In genomic region chr5:63220244-63220643, GRCh38 we compare ENCODE assay signal across 18 cellular contexts.
DNase-seq lines count a peak whose midpoint lies in the region; ATAC-seq and TF ChIP-seq lines count a peak whose summit lies in the region.
"Had no signal": no experiment of that assay in that cellular context is flagged by ENCODE, and none has a peak within 500 bp of the region (broad histone marks: within the 10 kb centered on the region; RNA-seq: fewer than 3 reads in every experiment).

No MANE protein-coding gene starts in this region.

- no peak overlapping the region for H3K27ac Mint-ChIP-seq in Caco-2 (ENCODE audit: unreplicated experiment)
- H3K27ac Mint-ChIP-seq: CD14-positive monocyte; CD4-positive, alpha-beta memory T cell; CD4-positive, CD25-positive, alpha-beta regulatory T cell; CD8-positive, alpha-beta memory T cell had no signal

- no peak overlapping the region for H4K5ac ChIP-seq in mesendoderm (ENCODE audit: low read length)

- H2BK120ac ChIP-seq in mesendoderm (ENCODE audit: low read depth, low read length) = no peak overlapping the region

- H4K8ac ChIP-seq in mesendoderm (ENCODE audit: low read depth, low read length) = no peak overlapping the region

- H2BK5ac ChIP-seq in mesendoderm (ENCODE audit: low read length) = no peak overlapping the region

- H3K27ac ChIP-seq in lower lobe of right lung (no peak overlapping the region), mesendoderm (ENCODE audit: low read depth, low read length) (no peak overlapping the region), ascending aorta (no peak overlapping the region)
- H3K27ac ChIP-seq: BLaER1 had no signal

- no peaks in the 10 kb centered on the region for H3K36me3 Mint-ChIP-seq in Caco-2 (ENCODE audit: insufficient read depth, unreplicated experiment)
- H3K36me3 Mint-ChIP-seq: CD14-positive monocyte; CD4-positive, alpha-beta memory T cell; CD4-positive, CD25-positive, alpha-beta regulatory T cell; CD8-positive, alpha-beta memory T cell had no signal

- intact Hi-C loops in lower lobe of right lung (cut with DNase I) (no loop called here), ascending aorta (cut with DNase I) (no loop called here), Caco-2 (cut with micrococcal nuclease; ENCODE audit: unreplicated experiment) (no loop called here)

- H3K27me3 Mint-ChIP-seq in Caco-2 (ENCODE audit: insufficient read depth, unreplicated experiment) = no peaks in the 10 kb centered on the region
- H3K27me3 Mint-ChIP-seq: CD4-positive, alpha-beta memory T cell; CD4-positive, CD25-positive, alpha-beta regulatory T cell; CD8-positive, alpha-beta memory T cell had no signal

- H3K4me3 ChIP-seq in lower lobe of right lung (no peak overlapping the region), mesendoderm (ENCODE audit: low read length) (no peak overlapping the region), ascending aorta (no peak overlapping the region), Caco-2 (ENCODE audit: low read depth, low read length) (no peak overlapping the region)
- H3K4me3 ChIP-seq: BLaER1 had no signal

- H3K4me1 ChIP-seq in lower lobe of right lung (no peaks in the 10 kb centered on the region), mesendoderm (ENCODE audit: control insufficient read depth, low read depth, low read length) (no peaks in the 10 kb centered on the region), ascending aorta (no peaks in the 10 kb centered on the region), Caco-2 (no peaks in the 10 kb centered on the region)
- H3K4me1 ChIP-seq: BE2C, BLaER1 had no signal

- H3K9me3 ChIP-seq in lower lobe of right lung (no peaks in the 10 kb centered on the region), ascending aorta (no peaks in the 10 kb centered on the region), Caco-2 (no peaks in the 10 kb centered on the region)
- H3K9me3 ChIP-seq: BE2C, BLaER1 had no signal

- TF ChIP-seq CTCF in lower lobe of right lung (IDR thresholded peaks at IDR 0.05) = no peak
- no peak for TF ChIP-seq CTCF in ascending aorta (IDR thresholded peaks at IDR 0.05)
- TF ChIP-seq CTCF in Caco-2 (IDR thresholded peaks at IDR 0.05; ENCODE audit: insufficient read depth in 1 of 2, low read depth in 1 of 2, low read length in 1 of 2, severe bottlenecking in 1 of 2, unreplicated experiment in 1 of 2) = no peak

- no peaks in the 10 kb centered on the region for H3K9me3 Mint-ChIP-seq in Caco-2 (ENCODE audit: unreplicated experiment)

- no peak overlapping the region for H3K23ac ChIP-seq in mesendoderm (ENCODE audit: low read length)

- no peaks in the 10 kb centered on the region for H3K79me1 ChIP-seq in mesendoderm (ENCODE audit: low read length)

- no CpG with 5 or more reads among the region's 1 CpG for WGBS in mesendoderm (ENCODE audit: extremely low coverage, insufficient coverage, low lambda C conversion rate)

- ATAC-seq in lower lobe of right lung (peak; percentile 74 to 87), HG02623 (IDR thresholded peaks at IDR 0.05; ENCODE audit: unreplicated experiment) (no peak)

- H3K4me3 Mint-ChIP-seq in Caco-2 (ENCODE audit: unreplicated experiment) = no peak overlapping the region
- H3K4me3 Mint-ChIP-seq: CD14-positive monocyte; CD4-positive, alpha-beta memory T cell; CD4-positive, CD25-positive, alpha-beta regulatory T cell; CD8-positive, alpha-beta memory T cell had no signal

- H3K36me3 ChIP-seq in lower lobe of right lung (no peaks in the 10 kb centered on the region), mesendoderm (ENCODE audit: control insufficient read depth, insufficient read depth, low read length) (no peaks in the 10 kb centered on the region), ascending aorta (no peaks in the 10 kb centered on the region), Caco-2 (ENCODE audit: control insufficient read depth, insufficient read depth, low read length) (no peaks in the 10 kb centered on the region)
- H3K36me3 ChIP-seq: BE2C, BLaER1 had no signal

- no peaks in the 10 kb centered on the region for H3K79me2 ChIP-seq in mesendoderm (ENCODE audit: control insufficient read depth, insufficient read depth, low read length)

- H2AK5ac ChIP-seq in mesendoderm (ENCODE audit: low read length) = no peak overlapping the region

- no peaks in the 10 kb centered on the region for H3K27me3 ChIP-seq in lower lobe of right lung (ENCODE audit: low read depth)
- H3K27me3 ChIP-seq in mesendoderm (ENCODE audit: insufficient read depth, low read length, poor library complexity) = no peaks in the 10 kb centered on the region
- no peaks in the 10 kb centered on the region for H3K27me3 ChIP-seq in ascending aorta
- no peaks in the 10 kb centered on the region for H3K27me3 ChIP-seq in Caco-2 (replicated peaks; ENCODE audit: control insufficient read depth, insufficient read depth, low read length)
- H3K27me3 ChIP-seq: BE2C, BLaER1 had no signal

- POLR2A ChIA-PET in Caco-2 (lab: Charles Lee) = no interaction called here

- H3K56ac ChIP-seq in mesendoderm (ENCODE audit: low read length) = no peak overlapping the region

- CTCF ChIA-PET in Caco-2 (lab: Charles Lee) = no interaction called here

- H3K9ac ChIP-seq in mesendoderm (ENCODE audit: low read length) = no peak overlapping the region
- H3K9ac ChIP-seq: BLaER1 had no signal

- BruUV-seq in Caco-2 (replicated peaks; lab: Mats Ljungman, UMichigan) = no TSS peak

- no peak overlapping the region for H3K4me2 ChIP-seq in mesendoderm (ENCODE audit: low read length)
- H3K4me2 ChIP-seq: BLaER1 had no signal

- peak overlapping the region; percentile 85 for H2BK15ac ChIP-seq in mesendoderm (replicated peaks; ENCODE audit: low read depth)

- no peaks in the 10 kb centered on the region for H3K4me1 Mint-ChIP-seq in Caco-2 (ENCODE audit: low read depth, unreplicated experiment)
- H3K4me1 Mint-ChIP-seq: CD14-positive monocyte; CD4-positive, alpha-beta memory T cell; CD4-positive, CD25-positive, alpha-beta regulatory T cell; CD8-positive, alpha-beta memory T cell had no signal

- DNase-seq in lower lobe of right lung = no peak
- DNase-seq in mesendoderm = no peak
- DNase-seq in ascending aorta (ENCODE audit: low spot score in 2 of 2) = no peak
- no peak for DNase-seq in Caco-2
- DNase-seq: 8988T; ACHN; BE2C; C1 segment of cervical spinal cord; Calu3; CD4-positive, alpha-beta memory T cell; CD4-positive, CD25-positive, alpha-beta regulatory T cell; CD8-positive, alpha-beta memory T cell; COR-L47; DMS79 treated with DMSO at 0.1 percent for 48 hours; GF-D8 had no signal

- no peak overlapping the region for H3K4ac ChIP-seq in mesendoderm (ENCODE audit: low read depth, low read length)

- no peak overlapping the region for H3K18ac ChIP-seq in mesendoderm (ENCODE audit: low read length)
